Comparison of ENCODE assay signal across 8 cellular contexts in genomic region chr5:43066799-43067741, GRCh38. TPM values are rescaled to one million over a fixed set of nuclear protein-coding genes. Genes with fewer than 3 reads are reported as not detected.
A peak's percentile ranks its signal among the peaks of the same experiment; 100 is the strongest.
DNase-seq lines count a peak whose midpoint lies in the region; ATAC-seq and TF ChIP-seq lines count a peak whose summit lies in the region.

No MANE protein-coding gene starts in this region.

- 1% methylated on average over 45 of the region's 45 CpGs for WGBS in GM23248 (ENCODE audit: low coverage in 1 of 2, low lambda C conversion rate in 2 of 2, missing lambda C conversion rate in 2 of 2), 2 experiments

- TF ChIP-seq POLR2A in Raji (IDR thresholded peaks at IDR 0.05; ENCODE audit: insufficient read depth, low read depth, low read length): peak; percentile 72

- no peaks in the 10 kb centered on the region for H4K20me1 ChIP-seq in DND-41 (ENCODE audit: insufficient read depth, low read length)
- H4K20me1 ChIP-seq in GM23248 (ENCODE audit: insufficient read depth): no peaks in the 10 kb centered on the region
- H4K20me1 ChIP-seq in Loucy (ENCODE audit: insufficient read depth, low read length, poor library complexity, severe bottlenecking): peaks cover 4% of the 10 kb centered on the region

- H2AFZ ChIP-seq in DND-41 (ENCODE audit: low read depth, low read length) (peak overlapping the region; percentile 93), GM23248 (peak overlapping the region; percentile 79), Loucy (ENCODE audit: low read length) (peak overlapping the region; percentile 56), neuron (ENCODE audit: low read depth, low read length) (peak overlapping the region; percentile 22)

- H3K4me3 ChIP-seq in DND-41 (ENCODE audit: low read depth in 1 of 2, low read length in 2 of 2): peak overlapping the region; percentile 84 to 89
- peak overlapping the region; percentile 96 for H3K4me3 ChIP-seq in GM23248
- peak overlapping the region; percentile 100 for H3K4me3 ChIP-seq in Loucy (ENCODE audit: low read length, poor library complexity, severe bottlenecking)
- peak overlapping the region; percentile 84 for H3K4me3 ChIP-seq in neuron (ENCODE audit: low read length)

- H3K9me2 ChIP-seq in GM23248 (ENCODE audit: insufficient read depth): no peaks in the 10 kb centered on the region
- no peaks in the 10 kb centered on the region for H3K9me2 ChIP-seq in Loucy (replicated peaks; ENCODE audit: low read depth, low read length)

- no peak for TF ChIP-seq CTCF in DND-41 (IDR thresholded peaks at IDR 0.05; ENCODE audit: borderline replicate concordance, extremely low read depth, low read length, poor library complexity, severe bottlenecking)
- TF ChIP-seq CTCF in Loucy (conservative IDR thresholded peaks at IDR 0.05; ENCODE audit: low read length): no peak
- peak; percentile 6 for TF ChIP-seq CTCF in foreskin keratinocyte (conservative IDR thresholded peaks at IDR 0.05)

- in situ Hi-C loops in GM23248 (cut with MboI): no loop called here

- H3K27ac ChIP-seq in DND-41 (ENCODE audit: low read length) (peak overlapping the region; percentile 95), GM23248 (peak overlapping the region; percentile 99), foreskin keratinocyte (peak overlapping the region; percentile 86)

- DNase-seq in DND-41: peak; percentile 91
- peak; percentile 96 for DNase-seq in GM23248
- DNase-seq in activated effector memory CD4-positive, alpha-beta T cell treated with anti-CD3 and anti-CD28 coated beads, Interleukin-2, amount 50 U/mL, for 16 hours: peak; percentile 96
- peak; percentile 60 to 83 for DNase-seq in foreskin keratinocyte
- peak; percentile 80 for DNase-seq in stromal cell of bone marrow (ENCODE audit: low read depth)

- peaks cover 20% of the 10 kb centered on the region for H3F3A ChIP-seq in GM23248 (ENCODE audit: insufficient read depth)
- H3F3A ChIP-seq in Loucy (ENCODE audit: low read depth): peaks cover 6% of the 10 kb centered on the region; the same call in 1 of the 2 replicates

- H3K27me3 ChIP-seq in DND-41 (ENCODE audit: insufficient read depth, low read length, poor library complexity) (no peaks in the 10 kb centered on the region), GM23248 (replicated peaks; ENCODE audit: insufficient read depth) (no peaks in the 10 kb centered on the region), Loucy (ENCODE audit: insufficient read depth, low read length, poor library complexity, severe bottlenecking) (no peaks in the 10 kb centered on the region), foreskin keratinocyte (no peaks in the 10 kb centered on the region), neuron (ENCODE audit: insufficient read depth, low read length) (no peaks in the 10 kb centered on the region)

- H3K9me3 ChIP-seq in DND-41 (ENCODE audit: insufficient read depth, low read length, severe bottlenecking) (no peaks in the 10 kb centered on the region), GM23248 (ENCODE audit: low read depth) (no peaks in the 10 kb centered on the region), Loucy (ENCODE audit: insufficient read depth, low read depth, low read length) (no peaks in the 10 kb centered on the region), neuron (ENCODE audit: low read length) (peaks cover 11% of the 10 kb centered on the region)

- H3K9ac ChIP-seq in DND-41 (ENCODE audit: low read depth, low read length) (peak overlapping the region; percentile 95), GM23248 (peak overlapping the region; percentile 99), Loucy (ENCODE audit: low read depth, low read length, poor library complexity, severe bottlenecking) (peak overlapping the region; percentile 100)

- H3K36me3 ChIP-seq in DND-41 (ENCODE audit: insufficient read depth, low read length) (peaks cover 27% of the 10 kb centered on the region), GM23248 (ENCODE audit: low read depth) (no peaks in the 10 kb centered on the region; the same call in 1 of the 2 replicates), Loucy (ENCODE audit: insufficient read depth, low read length) (peaks cover 10% of the 10 kb centered on the region; the same call in 1 of the 2 replicates), neuron (ENCODE audit: insufficient read depth, low read length) (peaks cover 21% of the 10 kb centered on the region)

- H3K79me2 ChIP-seq in DND-41 (ENCODE audit: insufficient read depth, low read length) (peaks cover 89% of the 10 kb centered on the region), GM23248 (ENCODE audit: insufficient read depth) (peaks cover 91% of the 10 kb centered on the region), Loucy (ENCODE audit: insufficient read depth, low read length) (peaks cover 90% of the 10 kb centered on the region)

- H3K4me2 ChIP-seq in DND-41 (ENCODE audit: insufficient read depth, low read length) (peak overlapping the region; percentile 79), GM23248 (ENCODE audit: unreplicated experiment) (peak overlapping the region; percentile 94), Loucy (ENCODE audit: low read depth, low read length, poor library complexity, severe bottlenecking) (peak overlapping the region; percentile 98)

- H3K4me1 ChIP-seq in DND-41 (ENCODE audit: insufficient read depth, low read length): peaks cover 51% of the 10 kb centered on the region
- H3K4me1 ChIP-seq in GM23248 (ENCODE audit: insufficient read depth): peaks cover 18% of the 10 kb centered on the region
- H3K4me1 ChIP-seq in Loucy (ENCODE audit: insufficient read depth, low read length, poor library complexity, severe bottlenecking): peaks cover 39% of the 10 kb centered on the region
- H3K4me1 ChIP-seq in foreskin keratinocyte: no peaks in the 10 kb centered on the region
- H3K4me1 ChIP-seq in neuron (ENCODE audit: insufficient read depth, low read length): peaks cover 16% of the 10 kb centered on the region

- ATAC-seq in DND-41 (ENCODE audit: insufficient read depth, low read depth) (peak; percentile 62), foreskin keratinocyte (peak; percentile 61)

RNA-seq across cellular contexts. Expression of gene ANXA2R, which starts 27.0 kb away (rescaled TPM):
- total RNA-seq in GM23248 (2014; rRNA removed; shearing (Covaris generic)): 0.13 and 1.2 TPM in 2 replicates
- 0.35 and 0.56 TPM in 2 replicates for polyA plus RNA-seq in GM23248 (2016; fragmentation: Nextera tagmentation; extraction: Ambion mirVana)
- total RNA-seq in foreskin keratinocyte: 0.49 and 0.71 TPM in 2 replicates
- polyA plus RNA-seq in foreskin keratinocyte: 0.48 and 0.68 TPM in 2 replicates

RNA-seq across cellular contexts. Expression of gene ZNF131, which starts 53.6 kb away (rescaled TPM):
- 26.2 and 34.0 TPM in 2 replicates for total RNA-seq in GM23248 (2014; rRNA removed; shearing (Covaris generic))
- polyA plus RNA-seq in GM23248 (2016; fragmentation: Nextera tagmentation; extraction: Ambion mirVana) (25.3 and 25.9 TPM in 2 replicates), foreskin keratinocyte (13.1 and 14.9 TPM in 2 replicates)
- total RNA-seq in foreskin keratinocyte: 26.6 and 27.8 TPM in 2 replicates

Comparison
In these comparisons a context has a peak if more than half of its experiments do, and no peak if none do; other contexts are left out.
1. Peak in every context shown above with its lines: DNase-seq, ATAC-seq, H3K4me3 ChIP-seq and H3K27ac ChIP-seq.
2. H2AFZ ChIP-seq: peak in every context shown above with its lines; median percentile 93 in DND-41; 79 in GM23248; 56 in Loucy; 22 in neuron.